Comparison of ENCODE assay signal across 8 cellular contexts in the genomic region with DNA sequence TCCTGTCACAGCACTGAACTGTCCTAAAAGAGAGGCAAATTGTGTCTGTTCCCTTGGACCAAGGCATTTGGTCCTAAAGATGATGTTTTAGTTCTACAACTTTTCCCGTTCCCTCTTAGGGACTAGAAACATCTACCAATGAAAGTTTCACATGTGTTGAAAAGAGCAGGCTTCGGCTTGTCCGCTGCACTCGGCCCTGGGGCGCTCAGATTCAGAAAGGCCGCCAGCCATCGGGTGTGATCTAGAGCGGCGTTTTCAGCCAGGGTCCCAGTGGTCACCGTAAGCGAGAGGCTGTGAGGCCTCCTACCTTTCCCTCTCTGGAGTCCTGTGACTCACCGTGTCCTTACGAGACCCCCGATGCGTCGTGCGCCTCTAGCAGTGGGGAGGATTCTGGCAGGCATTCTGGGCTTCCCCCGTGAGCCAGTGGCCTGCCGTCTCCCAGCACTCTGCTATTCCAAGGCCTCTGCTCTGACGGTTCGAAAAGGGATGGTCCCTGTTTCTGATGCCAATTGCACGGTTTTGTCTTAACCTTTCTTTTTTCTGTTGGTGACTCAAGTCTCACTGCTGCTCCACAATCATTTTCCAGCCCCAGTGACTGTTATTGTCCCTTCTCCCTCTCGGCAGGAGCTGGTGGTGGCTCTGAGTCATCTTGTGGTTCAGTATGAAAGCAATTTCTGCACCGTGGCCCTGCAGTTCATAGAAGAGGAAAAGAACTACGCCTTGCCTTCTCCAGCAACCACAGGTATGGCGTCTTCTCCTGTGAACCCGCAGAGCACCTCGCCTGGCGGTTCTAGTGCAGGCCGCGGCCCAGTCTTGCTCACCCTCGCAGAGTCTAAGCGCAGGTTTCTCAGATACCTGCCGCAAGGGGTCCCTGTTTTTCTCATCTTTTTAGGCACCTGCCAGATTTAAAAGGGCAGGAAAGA.
DNase-seq lines count a peak whose midpoint lies in the region; ATAC-seq and TF ChIP-seq lines count a peak whose summit lies in the region.

No MANE protein-coding gene starts in this region.

- no peaks in the 10 kb centered on the region for H3K9me3 Mint-ChIP-seq in T-helper 1 cell treated with Interleukin-12 subunit alpha and Interleukin-12 subunit beta and Interleukin-4 antibody, amounts not matched to agents 30 μg/mL and 1 μg/mL, for 36 hours

- H3K36me3 ChIP-seq in adipocyte (ENCODE audit: control insufficient read depth, insufficient read depth, low read length, severe bottlenecking) (peaks cover 35% of the 10 kb centered on the region), left lung (peaks cover 0 to 72% of the 10 kb centered on the region in 2 donors)

- peak overlapping the region; percentile 60 for H3K4me3 ChIP-seq in adipocyte (ENCODE audit: low read length)
- no peak overlapping the region for H3K4me3 ChIP-seq in left lung

- H3K27me3 ChIP-seq in adipocyte (replicated peaks; ENCODE audit: control insufficient read depth, insufficient read depth, low read length): no peaks in the 10 kb centered on the region
- H3K27me3 ChIP-seq in left lung: no peaks in the 10 kb centered on the region

- peaks cover 47% of the 10 kb centered on the region for H3K36me3 Mint-ChIP-seq in T-helper 1 cell treated with Interleukin-12 subunit alpha and Interleukin-12 subunit beta and Interleukin-4 antibody, amounts not matched to agents 30 μg/mL and 1 μg/mL, for 36 hours (ENCODE audit: low read depth)

- H3K4me1 Mint-ChIP-seq in T-helper 1 cell treated with Interleukin-12 subunit alpha and Interleukin-12 subunit beta and Interleukin-4 antibody, amounts not matched to agents 30 μg/mL and 1 μg/mL, for 36 hours (ENCODE audit: low read depth): peaks cover 60% of the 10 kb centered on the region

- ATAC-seq in GM18867 (IDR thresholded peaks at IDR 0.05; ENCODE audit: unreplicated experiment) (peak; percentile 40), HG03432 (IDR thresholded peaks at IDR 0.05; ENCODE audit: unreplicated experiment) (peak; percentile 45), left lung (peak; percentile 65)

- peak overlapping the region; percentile 78 for H3K9ac ChIP-seq in adipocyte (ENCODE audit: low read length)

- H3K27ac ChIP-seq in left lung: peak overlapping the region; percentile 74 to 78

- no peaks in the 10 kb centered on the region for H3K27me3 Mint-ChIP-seq in T-helper 1 cell treated with Interleukin-12 subunit alpha and Interleukin-12 subunit beta and Interleukin-4 antibody, amounts not matched to agents 30 μg/mL and 1 μg/mL, for 36 hours (ENCODE audit: low read depth)

- H3K4me1 ChIP-seq in adipocyte (ENCODE audit: control insufficient read depth, insufficient read depth, low read length): peaks cover 24% of the 10 kb centered on the region
- peaks cover 14 to 23% of the 10 kb centered on the region in 2 donors for H3K4me1 ChIP-seq in left lung

- intact Hi-C loops in left lung (cut with DNase I): no loop called here

- peak overlapping the region; percentile 94 for H3K27ac Mint-ChIP-seq in T-helper 1 cell treated with Interleukin-12 subunit alpha and Interleukin-12 subunit beta and Interleukin-4 antibody, amounts not matched to agents 30 μg/mL and 1 μg/mL, for 36 hours

- no peak for TF ChIP-seq CTCF in left lung (IDR thresholded peaks at IDR 0.05)

- DNase-seq in adipocyte (ENCODE audit: low read depth) (peak; percentile 72), left lung (peak; percentile 56 to 65), midbrain (lab: John Stamatoyannopoulos, UW) (no peak), NAMALWA (ENCODE audit: low spot score) (no peak)
- peak; percentile 58 to 82 (median 71) for DNase-seq in stimulated activated CD4-positive, alpha-beta T cell treated with anti-CD3 and anti-CD28 coated beads, TNF-alpha, amount 100 ng/mL, for 48 hours (ENCODE audit: low read depth in 3 of 3)

- peak overlapping the region; percentile 81 for H3K4me3 Mint-ChIP-seq in T-helper 1 cell treated with Interleukin-12 subunit alpha and Interleukin-12 subunit beta and Interleukin-4 antibody, amounts not matched to agents 30 μg/mL and 1 μg/mL, for 36 hours

- H3K9me3 ChIP-seq in adipocyte (ENCODE audit: control insufficient read depth, low read length) (no peaks in the 10 kb centered on the region), left lung (no peaks in the 10 kb centered on the region)

Comparison
In these comparisons a context has a peak if more than half of its experiments do, and no peak if none do; other contexts are left out.
1. DNase-seq: peak in adipocyte (single experiment), left lung (2 of 2) and stimulated activated CD4-positive, alpha-beta T cell treated with anti-CD3 and anti-CD28 coated beads, TNF-alpha, amount 100 ng/mL, for 48 hours (3 of 3); none in midbrain (single experiment) and NAMALWA (single experiment).
2. Peak in every context shown above with its lines, with median percentiles within 50 percentile points of each other: ATAC-seq.